8 cellular contexts compared by ENCODE assay signal in genomic region chr19:44890366-44891015, GRCh38. TPM values are rescaled to one million over a fixed set of nuclear protein-coding genes. Genes with fewer than 3 reads are reported as not detected.
DNase-seq lines count a peak whose midpoint lies in the region; ATAC-seq and TF ChIP-seq lines count a peak whose summit lies in the region.

No MANE protein-coding gene starts in this region.

- peak in 3 of 4 experiments; percentile 99 for DNase-seq in activated naive CD4-positive, alpha-beta T cell (lab: John Stamatoyannopoulos, UW)
- no peak for DNase-seq in activated naive CD4-positive, alpha-beta T cell treated with anti-CD3 and anti-CD28 coated beads, Interleukin-2, amount 50 U/mL, for 16 hours
- peak; percentile 100 for DNase-seq in HFF-Myc (ENCODE audit: extremely low read depth, low read depth)
- peak; percentile 100 for DNase-seq in MM.1S
- peak; percentile 99 for DNase-seq in RWPE1 (ENCODE audit: low spot score)
- DNase-seq in astrocyte of the cerebellum (ENCODE audit: low read depth) = peak; percentile 100
- DNase-seq in left ventricle myocardium superior = no peak
- peak; percentile 100 for DNase-seq in pons (ENCODE audit: low spot score)

- peak; percentile 92 for ATAC-seq in left ventricle myocardium superior

- H3K27ac ChIP-seq in MM.1S (ENCODE audit: low read length) (peak overlapping the region; percentile 94), RWPE1 (peak overlapping the region; percentile 93)

- intact Hi-C loops in left ventricle myocardium superior (cut with micrococcal nuclease) = no loop called here

- in situ Hi-C loops in astrocyte of the cerebellum (cut with HindIII; ENCODE audit: low sequenced_read_pairs) = no loop called here

- peak overlapping the region; percentile 82 for H3K9ac ChIP-seq in MM.1S (ENCODE audit: low read length)

- H3K9me3 ChIP-seq in MM.1S (replicated peaks; ENCODE audit: insufficient read depth, low read length) = no peaks in the 10 kb centered on the region

- TF ChIP-seq CTCF in HFF-Myc (IDR thresholded peaks at IDR 0.05; ENCODE audit: low read depth, low read length, missing control alignments) (no peak), MM.1S (IDR thresholded peaks at IDR 0.05; ENCODE audit: low read length) (no peak), RWPE1 (conservative IDR thresholded peaks at IDR 0.05; ENCODE audit: low read depth) (no peak), astrocyte of the cerebellum (IDR thresholded peaks at IDR 0.05; ENCODE audit: low read depth, low read length, missing control alignments) (no peak)

- H3K4me2 ChIP-seq in MM.1S (ENCODE audit: low read depth, low read length) = peak overlapping the region; percentile 96

- peaks cover 11% of the 10 kb centered on the region for H3K36me3 ChIP-seq in MM.1S (replicated peaks; ENCODE audit: insufficient read depth, low read length)

- no peaks in the 10 kb centered on the region for H3K9me2 ChIP-seq in MM.1S (replicated peaks; ENCODE audit: insufficient read depth, low read length)

- CTCF ChIA-PET in RWPE1 (lab: Yijun Ruan, JAX) = interaction anchor here (0.6 to 1.2 kb wide), 4 partner anchors 9 to 492 kb away, joined by 3 to 6 read pairs (median 3); no protein-coding TSS in a partner anchor

- no peaks in the 10 kb centered on the region for H4K20me1 ChIP-seq in MM.1S (ENCODE audit: insufficient read depth, low read length)

- peaks cover 13% of the 10 kb centered on the region for H3K27me3 ChIP-seq in MM.1S (replicated peaks; ENCODE audit: insufficient read depth, low read length)

- H3K4me1 ChIP-seq in MM.1S (ENCODE audit: low read length) = 0 out of 2 replicates have a peak, but pooled peaks cover 6% of the 10 kb centered on the region

- POLR2A ChIA-PET in RWPE1 (lab: Yijun Ruan, JAX; ENCODE audit: low non-redundant PET) = interaction anchor here (0.6 to 0.7 kb wide), 5 partner anchors 9 to 1915 kb away, joined by 3 to 5 read pairs (median 4); no protein-coding TSS in a partner anchor

- H3K4me3 ChIP-seq in HFF-Myc (replicated peaks; ENCODE audit: low read depth, low read length) = peak overlapping the region; percentile 43
- H3K4me3 ChIP-seq in MM.1S (ENCODE audit: low read length) = peak overlapping the region; percentile 66
- peak overlapping the region; percentile 46 for H3K4me3 ChIP-seq in astrocyte of the cerebellum (ENCODE audit: low read depth, low read length)

- H2AFZ ChIP-seq in MM.1S (ENCODE audit: low read length) = peak overlapping the region; percentile 96

- peaks cover 39% of the 10 kb centered on the region for H3K79me2 ChIP-seq in MM.1S (ENCODE audit: low read length)

- H3F3A ChIP-seq in MM.1S (ENCODE audit: insufficient read depth, low read length) = peaks cover 9% of the 10 kb centered on the region

RNA-seq across cellular contexts. Expression of gene TOMM40, which starts 0.6 kb away (rescaled TPM):
- 49.8 TPM for total RNA-seq in left ventricle myocardium superior

RNA-seq across cellular contexts. Expression of gene APOE, which starts 15.1 kb away (rescaled TPM):
- total RNA-seq in left ventricle myocardium superior = 18.9 TPM

RNA-seq across cellular contexts. Expression of gene APOC1, which starts 23.9 kb away (rescaled TPM):
- 1.7 TPM for total RNA-seq in left ventricle myocardium superior

RNA-seq across cellular contexts. Expression of gene NECTIN2, which starts 44.4 kb away (rescaled TPM):
- 35.4 TPM for total RNA-seq in left ventricle myocardium superior

RNA-seq across cellular contexts. Expression of gene APOC4, which starts 51.5 kb away (rescaled TPM):
- not detected for total RNA-seq in left ventricle myocardium superior

Comparison
In these comparisons a context has a peak if more than half of its experiments do, and no peak if none do; other contexts are left out.
1. DNase-seq: peak in activated naive CD4-positive, alpha-beta T cell (3 of 4), HFF-Myc (single experiment), MM.1S (single experiment), RWPE1 (single experiment), astrocyte of the cerebellum (single experiment) and pons (single experiment); none in activated naive CD4-positive, alpha-beta T cell treated with anti-CD3 and anti-CD28 coated beads, Interleukin-2, amount 50 U/mL, for 16 hours (single experiment) and left ventricle myocardium superior (single experiment).
2. Peak in every context shown above with its lines, with median percentiles within 50 percentile points of each other: H3K4me3 ChIP-seq.